ENCODE assay signal across 8 cellular contexts in the genomic region with DNA sequence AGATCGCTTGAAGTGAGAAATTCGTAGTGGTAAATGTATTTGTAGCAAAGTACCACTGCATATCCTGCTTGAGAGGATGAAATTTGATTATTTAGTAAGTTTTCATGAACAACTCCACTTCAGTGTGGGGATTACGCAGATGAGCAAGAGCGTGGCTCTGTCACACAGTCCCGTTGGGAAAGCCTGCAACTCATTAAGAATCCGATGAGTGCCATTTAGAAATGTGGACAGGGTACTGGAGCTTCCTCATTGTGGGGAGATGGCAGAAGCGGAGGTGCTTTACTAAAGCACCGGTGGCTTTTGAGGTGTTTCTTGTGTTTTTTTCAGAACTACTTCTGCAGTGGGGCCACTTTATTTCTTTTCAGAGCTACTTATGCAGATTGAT. TPM values are rescaled to one million over a fixed set of nuclear protein-coding genes. Genes with fewer than 3 reads are reported as not detected.
A peak's percentile ranks its signal among the peaks of the same experiment; 100 is the strongest.
DNase-seq lines count a peak whose midpoint lies in the region; ATAC-seq and TF ChIP-seq lines count a peak whose summit lies in the region.

No MANE protein-coding gene starts in this region.

- no peak for TF ChIP-seq POLR2A in suprapubic skin (IDR thresholded peaks at IDR 0.05)

- no peaks in the 10 kb centered on the region for H4K20me1 ChIP-seq in H9 (ENCODE audit: control insufficient read depth, insufficient read depth, insufficient read length)
- no peaks in the 10 kb centered on the region for H4K20me1 ChIP-seq in OCI-LY1 (ENCODE audit: insufficient read depth, low read length)

- no peak overlapping the region for H4K8ac ChIP-seq in H9 (replicated peaks; ENCODE audit: insufficient read length, low read depth, low read length)

- H3K9me3 Mint-ChIP-seq in H9, result no peaks in the 10 kb centered on the region; a peak in 1 of 5 replicates

- H3K9ac ChIP-seq in H9 (ENCODE audit: extremely low read depth, insufficient read length, low read length) (no peak overlapping the region), OCI-LY1 (ENCODE audit: low read length) (peak overlapping the region; percentile 78; the same call in 1 of the 2 replicates)

- H3K4me1 ChIP-seq in H9 (ENCODE audit: insufficient read depth, low read length), result peaks cover 15% of the 10 kb centered on the region
- H3K4me1 ChIP-seq in OCI-LY1 (ENCODE audit: insufficient read depth, low read length, severe bottlenecking), result peaks cover 35% of the 10 kb centered on the region
- peaks cover 76% of the 10 kb centered on the region for H3K4me1 ChIP-seq in suprapubic skin

- no peak overlapping the region for H4K91ac ChIP-seq in H9 (ENCODE audit: insufficient read length, low read depth, low read length)

- H2BK120ac ChIP-seq in H9 (ENCODE audit: low read depth, low read length, poor library complexity, severe bottlenecking), result no peak overlapping the region

- H3K79me1 ChIP-seq in H9 (ENCODE audit: insufficient read depth, low read depth, low read length, poor library complexity, severe bottlenecking), result peaks cover 5% of the 10 kb centered on the region

- H3K18ac ChIP-seq in H9 (ENCODE audit: insufficient read length, low read depth, low read length), result no peak overlapping the region

- no peaks in the 10 kb centered on the region for H3K9me2 ChIP-seq in OCI-LY1 (ENCODE audit: low read depth, low read length)

- H3K9me3 ChIP-seq in H9 (ENCODE audit: control insufficient read depth, low read depth, low read length) (no peaks in the 10 kb centered on the region), OCI-LY1 (ENCODE audit: low read length) (no peaks in the 10 kb centered on the region), suprapubic skin (no peaks in the 10 kb centered on the region)

- no peak overlapping the region for H4K5ac ChIP-seq in H9 (ENCODE audit: insufficient read length, low read depth, low read length)

- peaks cover 13% of the 10 kb centered on the region for H3K23me2 ChIP-seq in H9 (ENCODE audit: insufficient read length, low read depth, low read length, poor library complexity, severe bottlenecking)

- no peak for TF ChIP-seq CTCF in H9 (conservative IDR thresholded peaks at IDR 0.05)
- TF ChIP-seq CTCF in OCI-LY1 (IDR thresholded peaks at IDR 0.05; ENCODE audit: low read length), result no peak
- TF ChIP-seq CTCF in fibroblast of pulmonary artery (IDR thresholded peaks at IDR 0.05; ENCODE audit: low read length, missing control alignments), result no peak
- TF ChIP-seq CTCF in suprapubic skin (IDR thresholded peaks at IDR 0.05), result no peak
- no peak for TF ChIP-seq CTCF in omental fat pad (IDR thresholded peaks at IDR 0.05)

- no peak overlapping the region; a peak in 1 of 7 replicates for H3K27ac Mint-ChIP-seq in H9

- H3K36me3 Mint-ChIP-seq in H9 (ENCODE audit: insufficient read depth in 1 of 3, low read depth in 3 of 3), result peaks cover 0 to 5% (median 0%) of the 10 kb centered on the region in 3 experiments; a peak in 3 of 7 replicates

- H3K14ac ChIP-seq in H9 (ENCODE audit: insufficient read depth, low read length), result no peak overlapping the region

- no CpG with 5 or more reads among the region's 8 CpGs for WGBS in H9 (ENCODE audit: extremely low coverage, insufficient read length, low lambda C conversion rate)
- 46% methylated on average over 8 of the region's 8 CpGs for WGBS in suprapubic skin

- DNase-seq in H9, result no peak
- no peak for DNase-seq in fibroblast of pulmonary artery (ENCODE audit: low read depth)
- DNase-seq in suprapubic skin (ENCODE audit: low spot score in 2 of 2), result no peak
- DNase-seq in activated CD8-positive, alpha-beta memory T cell treated with anti-CD3 and anti-CD28 coated beads for 24 hours, result no peak
- DNase-seq in EL, result no peak
- no peak for DNase-seq in omental fat pad (ENCODE audit: low spot score)

- H3K79me2 ChIP-seq in H9 (ENCODE audit: insufficient read depth, low read length) (peaks cover 10% of the 10 kb centered on the region; the same call in 1 of the 2 replicates), OCI-LY1 (ENCODE audit: insufficient read depth, low read length) (no peaks in the 10 kb centered on the region)

- H3T11ph ChIP-seq in H9 (ENCODE audit: low read length), result no peak overlapping the region

- H2BK12ac ChIP-seq in H9 (ENCODE audit: insufficient read length, low read depth, low read length), result no peak overlapping the region

- H3K4ac ChIP-seq in H9 (ENCODE audit: low read depth, low read length), result no peak overlapping the region

- no peaks in the 10 kb centered on the region for H3F3A ChIP-seq in OCI-LY1 (ENCODE audit: insufficient read depth, low read length)

- no peaks in the 10 kb centered on the region for H3K36me3 ChIP-seq in OCI-LY1 (ENCODE audit: insufficient read depth, low read length)
- no peaks in the 10 kb centered on the region for H3K36me3 ChIP-seq in suprapubic skin

- H2BK5ac ChIP-seq in H9 (ENCODE audit: insufficient read length, low read length), result no peak overlapping the region

- H3K56ac ChIP-seq in H9 (ENCODE audit: insufficient read length, low read depth, low read length), result no peak overlapping the region

- H3K4me3 Mint-ChIP-seq in H9, result peak overlapping the region; percentile 73 to 79; a peak in 2 of 5 replicates

- H3K4me1 Mint-ChIP-seq in H9, result peaks cover 47 to 60% of the 10 kb centered on the region in 2 experiments

- H3K27me3 Mint-ChIP-seq in H9 (ENCODE audit: low read depth), result peaks cover 15% of the 10 kb centered on the region

- no peak for TF ChIP-seq EP300 in suprapubic skin (IDR thresholded peaks at IDR 0.05)

- H2AFZ ChIP-seq in H9 (ENCODE audit: low read length) (no peak overlapping the region), OCI-LY1 (ENCODE audit: low read length) (no peak overlapping the region)

- peak; percentile 16 for ATAC-seq in GM18508 (IDR thresholded peaks at IDR 0.05; ENCODE audit: insufficient read depth, unreplicated experiment)
- ATAC-seq in omental fat pad (ENCODE audit: low FRiP score), result no peak

- peak overlapping the region; percentile 87 for H3K4me3 ChIP-seq in OCI-LY1 (ENCODE audit: low read depth, low read length, poor library complexity, severe bottlenecking)
- H3K4me3 ChIP-seq in fibroblast of pulmonary artery (replicated peaks; ENCODE audit: low read depth, low read length), result peak overlapping the region; percentile 84
- peak overlapping the region; percentile 62 for H3K4me3 ChIP-seq in suprapubic skin

- peak overlapping the region; percentile 65 for H3K4me2 ChIP-seq in H9 (ENCODE audit: insufficient read depth, insufficient read length, low read length)
- H3K4me2 ChIP-seq in OCI-LY1 (ENCODE audit: low read length), result peak overlapping the region; percentile 94

- no peak overlapping the region for H3K27ac ChIP-seq in H9 (ENCODE audit: insufficient read length, low read depth, low read length)
- H3K27ac ChIP-seq in OCI-LY1 (ENCODE audit: low read depth, low read length, poor library complexity, severe bottlenecking), result no peak overlapping the region
- H3K27ac ChIP-seq in suprapubic skin, result peak overlapping the region; percentile 83

- no peak overlapping the region for H3K23ac ChIP-seq in H9 (ENCODE audit: insufficient read length, low read depth, low read length)

- H2AK5ac ChIP-seq in H9 (ENCODE audit: insufficient read length, low read length), result no peak overlapping the region

- H2BK20ac ChIP-seq in H9 (ENCODE audit: low read depth, low read length, poor library complexity, severe bottlenecking), result no peak overlapping the region

- H3K27me3 ChIP-seq in H9 (ENCODE audit: insufficient read depth, low read length) (no peaks in the 10 kb centered on the region), OCI-LY1 (ENCODE audit: insufficient read depth, low read length) (no peaks in the 10 kb centered on the region), suprapubic skin (no peaks in the 10 kb centered on the region)

- no peak overlapping the region for H2BK15ac ChIP-seq in H9 (ENCODE audit: low read depth, low read length)

RNA-seq across cellular contexts. Expression of a gene that starts 1.4 kb away (rescaled TPM):
- total RNA-seq in H9 (2021) (130 and 133 TPM in 2 replicates), suprapubic skin (100 to 1,000 TPM in 3 of 4 donors, 10 to 100 TPM in 1; 96.3 to 240 (median 117) TPM), omental fat pad (100 to 1,000 TPM; 114 to 221 (median 156) TPM)
